In genomic region chr1:6025269-6026094, GRCh38 we compare ENCODE assay signal across 2 cellular contexts.
TF ChIP-seq lines count a peak whose summit lies in the region.

No MANE protein-coding gene starts in this region.

TF ChIP-seq in HepG2, 621 proteins besides CTCF, POLR2A, EP300 and RAD21 (continued from another document and continues in another):
- TF ChIP-seq POGK (CRISPR knock-in tag; conservative IDR thresholded peaks at IDR 0.05) (0 out of 2 replicates have a peak, but pooled peaks have one; percentile 33), REL (CRISPR knock-in tag; conservative IDR thresholded peaks at IDR 0.05) (0 out of 2 replicates have a peak, but pooled peaks have one; percentile 40), RERE (CRISPR knock-in tag; IDR thresholded peaks at IDR 0.05; ENCODE audit: low read depth) (no peak), ZNF747 (CRISPR knock-in tag; IDR thresholded peaks at IDR 0.05; ENCODE audit: borderline replicate concordance) (0 out of 2 replicates have a peak, but pooled peaks have one; percentile 19), PRDM10 (CRISPR knock-in tag; IDR thresholded peaks at IDR 0.05; ENCODE audit: low read depth) (peak; percentile 48; the same call in 1 of the 2 replicates), ZSCAN31 (CRISPR knock-in tag; IDR thresholded peaks at IDR 0.05; ENCODE audit: low read depth) (peak; percentile 18; the same call in 1 of the 2 replicates)

TF ChIP-seq in HEK293T, 16 proteins besides CTCF, POLR2A, EP300 and RAD21 (continued from another document):
- TF ChIP-seq PKNOX1 (IDR thresholded peaks at IDR 0.05) (no peak), CTBP1 (IDR thresholded peaks at IDR 0.05; ENCODE audit: borderline replicate concordance) (no peak), TARDBP (IDR thresholded peaks at IDR 0.05) (no peak), ZNF384 (IDR thresholded peaks at IDR 0.05) (no peak), L3MBTL2 (conservative IDR thresholded peaks at IDR 0.05) (no peak)
